In genomic region chr9:129398901-129399300, GRCh38 we compare ENCODE assay signal across 18 cellular contexts.
DNase-seq lines count a peak whose midpoint lies in the region; ATAC-seq and TF ChIP-seq lines count a peak whose summit lies in the region.
"Had no signal": no experiment of that assay in that cellular context is flagged by ENCODE, and none has a peak within 500 bp of the region (broad histone marks: within the 10 kb centered on the region; RNA-seq: fewer than 3 reads in every experiment).

No MANE protein-coding gene starts in this region.

- peaks cover 4 to 5% of the 10 kb centered on the region in 2 donors for H3K4me1 ChIP-seq in left lung
- H3K4me1 ChIP-seq: SJCRH30 had no signal

- intact Hi-C loops in left lung (cut with DNase I) = no loop called here
- intact Hi-C loops in sciatic nerve (cut with DNase I) = no loop called here

- no peak for TF ChIP-seq CTCF in left lung (IDR thresholded peaks at IDR 0.05)

- no peaks in the 10 kb centered on the region for H3K36me3 ChIP-seq in H7 (replicated peaks; ENCODE audit: control insufficient read depth, insufficient read depth, low read length)
- no peaks in the 10 kb centered on the region for H3K36me3 ChIP-seq in SK-N-MC (ENCODE audit: insufficient read depth, low read length)
- H3K36me3 ChIP-seq in left lung = no peaks in the 10 kb centered on the region
- H3K36me3 ChIP-seq: SJCRH30 had no signal

- ATAC-seq in left lung (no peak), sciatic nerve (no peak)
- ATAC-seq: CD8-positive, alpha-beta T cell; GM12878; HCT116 had no signal

- H3K9me3 ChIP-seq in SK-N-MC (ENCODE audit: low read depth, low read length) = no peaks in the 10 kb centered on the region
- H3K9me3 ChIP-seq in left lung = no peaks in the 10 kb centered on the region
- H3K9me3 ChIP-seq: SJCRH30 had no signal

- H3K9ac ChIP-seq in SK-N-MC (ENCODE audit: insufficient read length) = no peak overlapping the region
- H3K9ac ChIP-seq: GM23248 had no signal

- H3K27me3 ChIP-seq in H7 (ENCODE audit: control insufficient read depth, insufficient read depth, low read length) (no peaks in the 10 kb centered on the region), left lung (no peaks in the 10 kb centered on the region)

- DNase-seq in H7 (peak; percentile 45), SK-N-MC (ENCODE audit: low read depth, low spot score) (no peak), left lung (peak; percentile 13 to 37), sciatic nerve (ENCODE audit: low spot score) (peak; percentile 48), DMS79 treated with DMSO at 0.1 percent for 48 hours (lab: John Stamatoyannopoulos, UW) (no peak), A172 (ENCODE audit: low spot score) (no peak)
- no peak for DNase-seq in central memory CD4-positive, alpha-beta T cell
- DNase-seq: CD8-positive, alpha-beta T cell; DMS79; GM23248; NCI-H187 treated with DMSO at 0.1 percent for 48 hours; NCI-H446 treated with DMSO at 0.1 percent for 48 hours; NCI-H748 treated with DMSO at 0.1 percent for 48 hours; RPMI8226; SJCRH30 had no signal

- peak overlapping the region; percentile 84 for H3K27ac ChIP-seq in SK-N-MC
- no peak overlapping the region for H3K27ac ChIP-seq in left lung
- H3K27ac ChIP-seq: GM23248, HL-60, SJCRH30 had no signal

- H3K4me3 ChIP-seq in H7 (ENCODE audit: insufficient read depth, low read depth, low read length) = no peak overlapping the region
- H3K4me3 ChIP-seq in SK-N-MC = peak overlapping the region; percentile 62
- H3K4me3 ChIP-seq in left lung = no peak overlapping the region
- H3K4me3 ChIP-seq: GM12878, GM23248, SJCRH30 had no signal

Comparison
In these comparisons a context has a peak if more than half of its experiments do, and no peak if none do; other contexts are left out.
1. DNase-seq: peak in H7 (single experiment), left lung (2 of 2) and sciatic nerve (single experiment); none in SK-N-MC (single experiment), DMS79 treated with DMSO at 0.1 percent for 48 hours (single experiment), central memory CD4-positive, alpha-beta T cell (single experiment) and A172 (single experiment).